9 cellular contexts compared by ENCODE assay signal in the genomic region with DNA sequence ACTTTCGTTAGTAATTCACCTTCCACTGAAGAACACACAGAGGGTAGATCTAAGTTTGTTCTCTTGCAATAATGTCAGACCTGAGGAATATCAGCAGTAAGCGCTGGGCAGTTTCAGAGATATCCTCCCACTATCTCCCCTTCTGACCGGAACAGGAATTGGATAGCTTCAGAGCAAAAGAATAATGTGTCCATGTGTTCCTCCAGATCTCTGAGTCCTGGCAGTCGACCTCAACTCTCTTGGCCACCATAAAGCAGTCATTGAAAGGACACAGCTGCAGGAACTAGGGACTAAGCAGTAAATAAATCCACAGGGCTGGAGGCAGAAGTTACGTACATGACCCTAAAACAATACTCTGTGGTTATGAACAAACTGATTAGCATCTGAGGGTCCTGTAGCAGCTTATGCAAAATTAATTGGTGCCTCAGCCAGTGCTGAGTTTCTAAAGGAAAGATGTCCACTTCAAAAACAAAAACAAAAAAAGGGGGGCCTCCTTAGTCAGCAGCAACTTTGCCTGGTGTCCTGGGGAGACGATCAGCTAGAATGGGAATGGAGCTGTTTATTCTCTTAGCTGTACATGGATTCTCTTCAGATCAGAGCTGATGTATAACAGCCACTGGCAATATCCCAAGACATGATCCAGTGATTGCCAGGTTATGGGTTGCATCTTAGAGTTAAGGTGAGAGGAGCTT. TPM values are rescaled to one million over a fixed set of nuclear protein-coding genes. Genes with fewer than 3 reads are reported as not detected.
DNase-seq lines count a peak whose midpoint lies in the region; ATAC-seq, FAIRE-seq and TF ChIP-seq lines count a peak whose summit lies in the region.
"Had no signal": no experiment of that assay in that cellular context is flagged by ENCODE, and none has a peak within 500 bp of the region (broad histone marks: within the 10 kb centered on the region; RNA-seq: fewer than 3 reads in every experiment).

No MANE protein-coding gene starts in this region.

- POLR2A ChIA-PET in CD8-positive, alpha-beta T cell (lab: Charles Lee), result no interaction called here

- no peaks in the 10 kb centered on the region for H3K9me3 ChIP-seq in CD8-positive, alpha-beta T cell (ENCODE audit: low read length)

- CTCF ChIA-PET in CD8-positive, alpha-beta T cell (lab: Charles Lee), result interaction anchor here (0.8 kb wide), 1 partner anchor 316 kb away, joined by 3 read pairs; no protein-coding TSS in a partner anchor

- no peaks in the 10 kb centered on the region for H3K36me3 ChIP-seq in CD8-positive, alpha-beta T cell (ENCODE audit: insufficient read depth, low read length)

- ATAC-seq in SK-N-SH treated with all-trans-retinoic acid at 6 μM for 48 hours (peak; percentile 67), HG03439 (IDR thresholded peaks at IDR 0.05; ENCODE audit: unreplicated experiment) (no peak), GM21825 (IDR thresholded peaks at IDR 0.05; ENCODE audit: unreplicated experiment) (no peak)
- ATAC-seq in CD8-positive, alpha-beta T cell, result no peak

- peak; percentile 17 for FAIRE-seq in urothelium cell line (lab: Jason Lieb, UNC)

- H3K36me3 Mint-ChIP-seq in nephron progenitor cell (ENCODE audit: low read depth), result no peaks in the 10 kb centered on the region
- H3K36me3 Mint-ChIP-seq in CD8-positive, alpha-beta T cell, result no peaks in the 10 kb centered on the region

- H3K4me3 Mint-ChIP-seq in nephron progenitor cell, result no peak overlapping the region
- no peak overlapping the region for H3K4me3 Mint-ChIP-seq in CD8-positive, alpha-beta T cell

- intact Hi-C loops in CD8-positive, alpha-beta T cell (cut with DNase I, micrococcal nuclease), result no loop called here

- no peaks in the 10 kb centered on the region for H3K27me3 Mint-ChIP-seq in nephron progenitor cell (ENCODE audit: low read depth, poor library complexity)
- H3K27me3 Mint-ChIP-seq in CD8-positive, alpha-beta T cell (ENCODE audit: low read depth), result no peaks in the 10 kb centered on the region

- H3K4me3 ChIP-seq in fibroblast of pulmonary artery (replicated peaks; ENCODE audit: low read depth, low read length), result peak overlapping the region; percentile 17
- no peak overlapping the region for H3K4me3 ChIP-seq in CD8-positive, alpha-beta T cell (ENCODE audit: low read depth, low read length)

- H3K27ac Mint-ChIP-seq in nephron progenitor cell, result peak overlapping the region; percentile 91
- no peak overlapping the region for H3K27ac Mint-ChIP-seq in CD8-positive, alpha-beta T cell

- TF ChIP-seq CTCF in fibroblast of pulmonary artery (IDR thresholded peaks at IDR 0.05; ENCODE audit: low read length, missing control alignments) (no peak), nephron progenitor cell (IDR thresholded peaks at IDR 0.05) (no peak)
- no peak for TF ChIP-seq CTCF in CD8-positive, alpha-beta T cell (IDR thresholded peaks at IDR 0.05)

- H3K4me1 Mint-ChIP-seq in nephron progenitor cell, result peaks cover 35% of the 10 kb centered on the region
- H3K4me1 Mint-ChIP-seq in CD8-positive, alpha-beta T cell (ENCODE audit: low read depth), result no peaks in the 10 kb centered on the region

- H3K4me1 ChIP-seq in CD8-positive, alpha-beta T cell (ENCODE audit: insufficient read depth, low read length), result no peaks in the 10 kb centered on the region

- H3K27me3 ChIP-seq in CD8-positive, alpha-beta T cell (ENCODE audit: insufficient read depth, low read length), result no peaks in the 10 kb centered on the region

- DNase-seq in fibroblast of pulmonary artery (ENCODE audit: low read depth) (peak; percentile 87), nephron progenitor cell (no peak), urothelium cell line (ENCODE audit: low spot score) (no peak)
- DNase-seq in CD8-positive, alpha-beta T cell, result no peak
- no peak for DNase-seq in stimulated activated CD4-positive, alpha-beta T cell treated with anti-CD3 and anti-CD28 coated beads, Interleukin-4, amount 100 ng/mL, for 24 hours
- DNase-seq: NCI-H526 treated with DMSO at 0.1 percent for 48 hours had no signal

- H3K27ac ChIP-seq in CD8-positive, alpha-beta T cell (ENCODE audit: low read depth, low read length), result no peak overlapping the region

- no peaks in the 10 kb centered on the region for H3K9me3 Mint-ChIP-seq in nephron progenitor cell
- no peaks in the 10 kb centered on the region for H3K9me3 Mint-ChIP-seq in CD8-positive, alpha-beta T cell

TF ChIP-seq in SK-N-SH treated with all-trans-retinoic acid at 6 μM for 48 hours, 23 proteins besides CTCF, POLR2A, EP300 and RAD21:
- TF ChIP-seq ZFP3 (CRISPR knock-in tag; IDR thresholded peaks at IDR 0.05) (no peak), GLIS3 (CRISPR knock-in tag; IDR thresholded peaks at IDR 0.05) (no peak), ZC3H10 (CRISPR knock-in tag; IDR thresholded peaks at IDR 0.05) (no peak), ZNF565 (CRISPR knock-in tag; conservative IDR thresholded peaks at IDR 0.05; ENCODE audit: low read depth) (no peak), ESRRG (CRISPR knock-in tag; IDR thresholded peaks at IDR 0.05) (no peak), ZFP30 (CRISPR knock-in tag; IDR thresholded peaks at IDR 0.05) (no peak), ISL1 (CRISPR knock-in tag; IDR thresholded peaks at IDR 0.05) (no peak), ZNF70 (CRISPR knock-in tag; IDR thresholded peaks at IDR 0.05) (no peak), TCF4 (CRISPR knock-in tag; IDR thresholded peaks at IDR 0.05; ENCODE audit: borderline replicate concordance) (no peak)

RNA-seq across cellular contexts. Expression of gene PRTFDC1, which starts 6.4 kb away (rescaled TPM):
- total RNA-seq in CD8-positive, alpha-beta T cell, result 1 to 10 TPM in 1 of 2 experiments, under 1 TPM in 1; 0.39 to 1.4 TPM

RNA-seq across cellular contexts. Expression of gene ENKUR, which starts 57.1 kb away (rescaled TPM):
- total RNA-seq in CD8-positive, alpha-beta T cell, result not detected

RNA-seq across cellular contexts. Expression of gene THNSL1, which starts 57.6 kb away (rescaled TPM):
- under 1 TPM; 0.53 to 0.71 TPM for total RNA-seq in CD8-positive, alpha-beta T cell
